Comparison of ENCODE assay signal across 7 cellular contexts in the genomic region with DNA sequence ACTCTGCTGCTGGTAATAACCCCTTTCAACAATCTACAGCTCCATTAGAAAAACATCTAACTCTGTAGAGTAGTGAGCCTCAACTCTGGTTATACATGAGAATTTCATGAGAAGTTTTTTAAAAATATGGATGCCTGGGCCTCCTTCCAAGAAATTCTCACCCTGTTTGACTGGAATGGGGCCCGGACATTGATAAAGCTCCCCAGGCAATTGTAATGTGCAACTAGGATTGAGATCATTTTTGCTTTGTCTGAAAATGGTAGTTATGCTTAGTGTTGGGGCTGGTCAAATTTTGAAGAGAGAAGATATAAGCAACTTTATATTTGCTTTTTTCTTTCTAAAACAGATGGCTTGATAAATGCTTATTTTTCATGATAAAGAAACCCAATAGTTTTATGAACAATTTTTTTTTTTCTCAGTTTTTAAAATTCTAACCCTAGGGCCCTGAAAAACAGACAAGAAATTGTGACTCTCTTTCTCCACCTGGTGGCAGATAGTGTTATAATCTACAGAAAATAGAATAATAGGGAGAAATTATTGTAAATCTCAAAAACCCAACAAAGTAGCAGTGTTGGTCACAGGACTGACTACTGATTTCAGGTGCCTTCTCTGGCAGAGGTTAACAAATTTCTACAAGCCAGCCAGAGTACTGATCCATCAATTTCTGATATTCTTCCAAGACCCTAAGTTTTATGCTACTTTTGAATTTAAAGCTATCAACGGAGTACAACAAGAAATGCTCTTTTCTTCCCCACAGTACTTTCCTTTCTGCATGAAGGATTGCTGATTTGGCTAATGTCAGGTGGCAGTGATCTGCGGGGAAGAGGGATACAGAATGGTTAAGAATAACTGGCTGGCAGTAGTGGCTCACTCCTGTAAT.
A peak's percentile ranks its signal among the peaks of the same experiment; 100 is the strongest.
DNase-seq lines count a peak whose midpoint lies in the region; ATAC-seq and TF ChIP-seq lines count a peak whose summit lies in the region.

No MANE protein-coding gene starts in this region.

- no peak overlapping the region for H2AK5ac ChIP-seq in neuronal stem cell (ENCODE audit: low read depth, low read length)

- H3K14ac ChIP-seq in neuronal stem cell (ENCODE audit: low read length) = no peak overlapping the region

- H3K27ac Mint-ChIP-seq in endodermal cell = no peak overlapping the region

- DNase-seq in GM12865 (ENCODE audit: low read depth) = peak; percentile 17
- DNase-seq in NAMALWA (ENCODE audit: low spot score) = peak; percentile 51
- no peak for DNase-seq in endodermal cell
- peak; percentile 14 for DNase-seq in neuronal stem cell (ENCODE audit: low spot score)
- DNase-seq in GDM1 (lab: John Stamatoyannopoulos, UW) = no peak

- no peaks in the 10 kb centered on the region for H3K9me3 ChIP-seq in endodermal cell (ENCODE audit: control insufficient read depth, low read length)
- no peaks in the 10 kb centered on the region for H3K9me3 ChIP-seq in neuronal stem cell (replicated peaks in 1 of 2; ENCODE audit: control insufficient read depth in 2 of 2, insufficient read depth in 1 of 2, low read depth in 1 of 2, low read length in 2 of 2)

- H2BK5ac ChIP-seq in neuronal stem cell (ENCODE audit: low read length) = no peak overlapping the region

- H2BK120ac ChIP-seq in neuronal stem cell (ENCODE audit: low read depth, low read length) = no peak overlapping the region

- H3K27me3 ChIP-seq in endodermal cell (ENCODE audit: control insufficient read depth, insufficient read depth, low read length, poor library complexity, severe bottlenecking) (peaks cover 15% of the 10 kb centered on the region), neuronal stem cell (ENCODE audit: control insufficient read depth in 3 of 3, insufficient read depth in 3 of 3, low read depth in 1 of 3, low read length in 3 of 3) (no peaks in the 10 kb centered on the region)

- H2AFZ ChIP-seq in neuronal stem cell (ENCODE audit: low read length) = no peak overlapping the region

- H3K9me3 Mint-ChIP-seq in endodermal cell = no peaks in the 10 kb centered on the region

- H2BK12ac ChIP-seq in neuronal stem cell (ENCODE audit: low read length) = no peak overlapping the region

- no peak overlapping the region for H3K4me3 Mint-ChIP-seq in endodermal cell

- H3K36me3 ChIP-seq in endodermal cell (ENCODE audit: control insufficient read depth, insufficient read depth, low read length) = no peaks in the 10 kb centered on the region
- H3K36me3 ChIP-seq in neuronal stem cell (replicated peaks in 1 of 2; ENCODE audit: control insufficient read depth in 2 of 2, insufficient read depth in 2 of 2, low read length in 2 of 2) = no peaks in the 10 kb centered on the region

- 74 to 86% methylated on average over 2 to 3 of the region's 3 CpGs for WGBS in endodermal cell (ENCODE audit: insufficient coverage in 1 of 2, insufficient read length in 1 of 2), 2 experiments
- whole genome bisulfite sequencing in neuronal stem cell (ENCODE audit: extremely low coverage in 2 of 2, insufficient read length in 2 of 2, insufficient replicate concordance in 1 of 2), 2 donors = no CpG with 5 or more reads among the region's 3 CpGs

- no peak overlapping the region for H4K8ac ChIP-seq in neuronal stem cell (ENCODE audit: low read depth, low read length)

- H3K4me3 ChIP-seq in GM12865 (ENCODE audit: low read depth, low read length) = no peak overlapping the region
- no peak overlapping the region for H3K4me3 ChIP-seq in endodermal cell (ENCODE audit: low read length)
- no peak overlapping the region for H3K4me3 ChIP-seq in neuronal stem cell (ENCODE audit: low read length in 2 of 2)

- H3K23ac ChIP-seq in neuronal stem cell (ENCODE audit: low read depth, low read length, poor library complexity) = no peak overlapping the region

- no peaks in the 10 kb centered on the region for H3K79me1 ChIP-seq in neuronal stem cell (ENCODE audit: low read depth, low read length)

- H3K4me1 Mint-ChIP-seq in endodermal cell = peaks cover 11% of the 10 kb centered on the region

- no peak for ATAC-seq in GM21619 (IDR thresholded peaks at IDR 0.05; ENCODE audit: unreplicated experiment)
- no peak for ATAC-seq in HG03045 (IDR thresholded peaks at IDR 0.05; ENCODE audit: unreplicated experiment)

- H3K27ac ChIP-seq in endodermal cell (ENCODE audit: low read depth, low read length) = no peak overlapping the region
- no peak overlapping the region for H3K27ac ChIP-seq in neuronal stem cell (replicated peaks; ENCODE audit: low read length)

- H3K4me1 ChIP-seq in endodermal cell (ENCODE audit: control insufficient read depth, insufficient read depth, low read length) (peaks cover 10% of the 10 kb centered on the region), neuronal stem cell (ENCODE audit: control insufficient read depth in 2 of 2, insufficient read depth in 1 of 2, low read depth in 1 of 2, low read length in 2 of 2) (no peaks in the 10 kb centered on the region)

- H3K27me3 Mint-ChIP-seq in endodermal cell (ENCODE audit: insufficient read depth) = peaks cover 16% of the 10 kb centered on the region

- H4K91ac ChIP-seq in neuronal stem cell (ENCODE audit: low read depth, low read length, poor library complexity) = no peak overlapping the region

- no peaks in the 10 kb centered on the region for H3K36me3 Mint-ChIP-seq in endodermal cell (ENCODE audit: low read depth)

- H3K9ac ChIP-seq in endodermal cell (ENCODE audit: extremely low read depth, low read length, poor library complexity, severe bottlenecking) (no peak overlapping the region), neuronal stem cell (ENCODE audit: low read depth, low read length, poor library complexity) (no peak overlapping the region)

- H2BK15ac ChIP-seq in neuronal stem cell (ENCODE audit: low read length) = no peak overlapping the region

- H3K18ac ChIP-seq in neuronal stem cell (ENCODE audit: low read length) = no peak overlapping the region

- no peak overlapping the region for H3K4ac ChIP-seq in neuronal stem cell (ENCODE audit: low read length)

- peak; percentile 28 for TF ChIP-seq CTCF in GM12865 (IDR thresholded peaks at IDR 0.05; ENCODE audit: insufficient read depth, low read depth, low read length, missing control alignments)
- peak; percentile 81 for TF ChIP-seq CTCF in endodermal cell (conservative IDR thresholded peaks at IDR 0.05)

- no peak overlapping the region for H3K4me2 ChIP-seq in neuronal stem cell (ENCODE audit: insufficient read depth, low read length, poor library complexity, severe bottlenecking)

Comparison
In these comparisons a context has a peak if more than half of its experiments do, and no peak if none do; other contexts are left out.
1. DNase-seq: peak in GM12865 (single experiment), NAMALWA (single experiment) and neuronal stem cell (single experiment); none in endodermal cell (single experiment) and GDM1 (single experiment).